ENCODE assay signal across 2 cellular contexts in genomic region chr6:138614151-138614550, GRCh38.
TF ChIP-seq lines count a peak whose summit lies in the region.

No MANE protein-coding gene starts in this region.

TF ChIP-seq in IMR-90, 13 proteins besides CTCF, POLR2A, EP300 and RAD21:
- TF ChIP-seq, protein P1, sequence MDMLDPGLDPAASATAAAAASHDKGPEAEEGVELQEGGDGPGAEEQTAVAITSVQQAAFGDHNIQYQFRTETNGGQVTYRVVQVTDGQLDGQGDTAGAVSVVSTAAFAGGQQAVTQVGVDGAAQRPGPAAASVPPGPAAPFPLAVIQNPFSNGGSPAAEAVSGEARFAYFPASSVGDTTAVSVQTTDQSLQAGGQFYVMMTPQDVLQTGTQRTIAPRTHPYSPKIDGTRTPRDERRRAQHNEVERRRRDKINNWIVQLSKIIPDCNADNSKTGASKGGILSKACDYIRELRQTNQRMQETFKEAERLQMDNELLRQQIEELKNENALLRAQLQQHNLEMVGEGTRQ (IDR thresholded peaks at IDR 0.05; ENCODE audit: low read depth, low read length): no peak
- TF ChIP-seq RFX5 (IDR thresholded peaks at IDR 0.05; ENCODE audit: low read depth, low read length) (no peak), CHD1 (IDR thresholded peaks at IDR 0.05; ENCODE audit: low read depth, low read length) (no peak), BHLHE40 (IDR thresholded peaks at IDR 0.05; ENCODE audit: low read depth, low read length) (no peak), MAZ (IDR thresholded peaks at IDR 0.05; ENCODE audit: borderline replicate concordance, low read depth, low read length) (no peak), RCOR1 (IDR thresholded peaks at IDR 0.05; ENCODE audit: insufficient replicate concordance, low read length) (no peak), NFE2L2 (IDR thresholded peaks at IDR 0.05; ENCODE audit: low read depth, low read length) (no peak)

TF ChIP-seq in WTC11, 78 proteins besides CTCF, POLR2A, EP300 and RAD21 (continued from another document):
- TF ChIP-seq, protein P2, sequence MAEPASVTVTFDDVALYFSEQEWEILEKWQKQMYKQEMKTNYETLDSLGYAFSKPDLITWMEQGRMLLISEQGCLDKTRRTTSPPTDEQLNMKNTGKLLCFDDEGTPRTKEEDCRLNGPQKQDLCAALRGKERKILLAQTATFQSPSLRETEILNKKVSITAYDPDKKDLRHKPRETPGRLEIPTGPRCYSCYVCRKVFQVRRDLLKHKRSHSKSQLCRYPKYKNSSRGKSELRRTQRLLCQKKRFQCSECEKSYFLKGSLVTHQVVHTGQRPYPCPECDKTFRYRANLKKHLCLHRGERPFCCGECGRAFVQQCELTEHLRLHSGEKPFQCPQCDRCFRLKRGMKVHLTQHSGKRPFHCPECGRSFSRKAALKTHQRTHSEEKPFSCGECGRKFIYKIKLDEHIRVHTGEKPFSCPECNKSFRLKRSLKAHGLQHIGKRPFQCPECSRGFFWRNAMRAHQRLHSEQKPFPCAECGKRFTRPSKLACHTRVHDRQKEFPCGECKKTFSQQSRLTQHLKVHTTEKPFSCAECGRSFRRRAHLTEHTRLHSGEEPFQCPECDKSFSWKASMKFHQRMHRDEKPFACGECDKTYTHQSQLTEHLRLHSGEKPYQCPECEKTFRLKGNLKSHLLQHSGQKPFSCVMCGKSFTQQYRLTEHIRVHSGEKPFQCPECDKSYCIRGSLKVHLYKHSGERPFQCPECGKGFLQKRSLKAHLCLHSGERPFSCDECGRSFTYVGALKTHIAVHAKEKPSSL (CRISPR knock-in tag; conservative IDR thresholded peaks at IDR 0.05): no peak
- TF ChIP-seq ZNF121 (CRISPR knock-in tag; IDR thresholded peaks at IDR 0.05) (no peak), MYBL2 (CRISPR knock-in tag; IDR thresholded peaks at IDR 0.05) (no peak), RELA (CRISPR knock-in tag; IDR thresholded peaks at IDR 0.05; ENCODE audit: borderline replicate concordance) (no peak), NR3C1 (CRISPR knock-in tag; conservative IDR thresholded peaks at IDR 0.05; ENCODE audit: low read depth) (no peak), MAX (CRISPR knock-in tag; IDR thresholded peaks at IDR 0.05) (no peak), NFE2L1 (CRISPR knock-in tag; IDR thresholded peaks at IDR 0.05) (no peak)
